8 cellular contexts compared by ENCODE assay signal in the genomic region with DNA sequence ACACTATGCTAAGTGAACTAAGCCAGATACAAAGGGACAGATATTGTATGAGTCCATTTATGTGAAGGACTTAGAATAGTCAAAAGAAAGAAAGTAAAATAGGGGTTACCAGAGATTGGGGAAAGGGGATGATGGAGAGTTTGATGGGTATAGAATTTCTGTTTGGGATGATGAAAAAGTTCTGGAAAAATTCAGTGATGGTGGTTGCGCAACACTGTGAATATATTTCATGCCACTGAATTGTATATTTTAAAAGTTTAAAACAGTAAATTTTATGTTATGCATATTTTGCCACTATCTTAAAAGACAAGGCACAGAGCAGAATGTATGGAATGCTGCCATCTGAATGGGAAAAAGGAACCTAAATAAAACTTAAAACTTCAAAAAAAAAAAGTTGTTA. TPM values are rescaled to one million over a fixed set of nuclear protein-coding genes. Genes with fewer than 3 reads are reported as not detected.
"Had no signal": no experiment of that assay in that cellular context is flagged by ENCODE, and none has a peak within 500 bp of the region (broad histone marks: within the 10 kb centered on the region; RNA-seq: fewer than 3 reads in every experiment).

No MANE protein-coding gene starts in this region.

- H3K36me3 ChIP-seq: HAP-1 had no signal

- DNase-seq: H7, Kasumi-1, KG1 had no signal

- H3K4me3 ChIP-seq: GM23338, HAP-1 had no signal

- H3K4me2 ChIP-seq: GM23338 had no signal

- H2AFZ ChIP-seq: GM23338 had no signal

- ATAC-seq: GM23338, HCT116 had no signal

- H3K4me1 ChIP-seq: HAP-1 had no signal

RNA-seq across cellular contexts. Expression of gene GAL, which starts 37.8 kb away (rescaled TPM):
- total RNA-seq: H4, HT-29 had no signal
